ENCODE assay signal across 8 cellular contexts in genomic region chr6:26122793-26123674, GRCh38.
DNase-seq lines count a peak whose midpoint lies in the region; ATAC-seq, FAIRE-seq and TF ChIP-seq lines count a peak whose summit lies in the region.

No MANE protein-coding gene starts in this region.

- H3K27me3 ChIP-seq in OCI-LY3 (ENCODE audit: low read depth, low read length): no peaks in the 10 kb centered on the region

- H3K4me3 ChIP-seq in OCI-LY3 (ENCODE audit: low read length): peak overlapping the region; percentile 78

- TF ChIP-seq CTCF in D721Med (IDR thresholded peaks at IDR 0.05; ENCODE audit: insufficient read depth, missing control alignments) (no peak), OCI-LY3 (IDR thresholded peaks at IDR 0.05; ENCODE audit: low read depth, low read length) (no peak)

- FAIRE-seq in D721Med (lab: Jason Lieb, UNC): peak; percentile 25

- peak; percentile 45 for ATAC-seq in GM21526 (IDR thresholded peaks at IDR 0.05; ENCODE audit: low FRiP score, unreplicated experiment)

- peaks cover 5% of the 10 kb centered on the region; the same call in 1 of the 2 replicates for H3K9me3 ChIP-seq in OCI-LY3 (ENCODE audit: insufficient read depth, low read length)

- H3K79me2 ChIP-seq in OCI-LY3 (ENCODE audit: low read length): peaks cover 28% of the 10 kb centered on the region

- peak overlapping the region; percentile 85 for H3K4me2 ChIP-seq in OCI-LY3 (ENCODE audit: low read length)

- DNase-seq in D721Med (ENCODE audit: insufficient read length, low spot score): peak; percentile 45
- DNase-seq in HuH-7.5 (ENCODE audit: low spot score): peak; percentile 44
- DNase-seq in activated T-cell treated with anti-CD3 and anti-CD28 coated beads for 24 hours (ENCODE audit: low read depth): peak; percentile 91
- DNase-seq in epidermal melanocyte (ENCODE audit: insufficient read length, low spot score): peak; percentile 80
- DNase-seq in midbrain (lab: John Stamatoyannopoulos, UW): peak; percentile 97
- peak; percentile 81 to 84 for DNase-seq in stimulated activated CD8-positive, alpha-beta memory T cell treated with anti-CD3 and anti-CD28 coated beads, Interleukin-15, amount 100 ng/mL, for 48 hours (ENCODE audit: low read depth in 2 of 2)

- peaks cover 27% of the 10 kb centered on the region for H3K4me1 ChIP-seq in OCI-LY3 (ENCODE audit: low read length)

- H4K20me1 ChIP-seq in OCI-LY3 (ENCODE audit: insufficient read depth, low read length): no peaks in the 10 kb centered on the region

- H3K36me3 ChIP-seq in OCI-LY3 (replicated peaks; ENCODE audit: low read depth, low read length): peaks cover 7% of the 10 kb centered on the region

- no peak overlapping the region for H2AFZ ChIP-seq in OCI-LY3 (ENCODE audit: low read depth, low read length)

- H3K9ac ChIP-seq in OCI-LY3 (ENCODE audit: low read length): peak overlapping the region; percentile 98

- H3K27ac ChIP-seq in OCI-LY3 (ENCODE audit: low read length): peak overlapping the region; percentile 99

Comparison
In these comparisons a context has a peak if more than half of its experiments do, and no peak if none do; other contexts are left out.
1. Peak in every context shown above with its lines: DNase-seq, ATAC-seq, H3K4me3 ChIP-seq and H3K27ac ChIP-seq.
2. DNase-seq: peak in every context shown above with its lines; median percentile 97 in midbrain; 91 in activated T-cell treated with anti-CD3 and anti-CD28 coated beads for 24 hours; 82 in stimulated activated CD8-positive, alpha-beta memory T cell treated with anti-CD3 and anti-CD28 coated beads, Interleukin-15, amount 100 ng/mL, for 48 hours; 80 in epidermal melanocyte; 45 in D721Med; 44 in HuH-7.5.